ENCODE assay signal across 1 cellular context in genomic region chr6:47360388-47360787, GRCh38.
TF ChIP-seq lines count a peak whose summit lies in the region.

No MANE protein-coding gene starts in this region.

TF ChIP-seq in K562, 482 proteins besides CTCF, POLR2A, EP300 and RAD21 (continued from another document):
- no peak for TF ChIP-seq ATF6 (CRISPR knock-in tag; IDR thresholded peaks at IDR 0.05)
- no peak for TF ChIP-seq KLF13 (tag; IDR thresholded peaks at IDR 0.05; ENCODE audit: borderline replicate concordance, low read depth)
- no peak for TF ChIP-seq NCOA2 (IDR thresholded peaks at IDR 0.05; ENCODE audit: partially characterized antibody in 2 of 2)
- TF ChIP-seq SIN3A (IDR thresholded peaks at IDR 0.05; ENCODE audit: borderline replicate concordance in 2 of 2, control insufficient read depth in 1 of 2, low read depth in 2 of 2, low read length in 2 of 2): no peak
- 0 out of 2 replicates have a peak, but pooled peaks have one; percentile 7 for TF ChIP-seq NCOR1 (IDR thresholded peaks at IDR 0.05)
- no peak for TF ChIP-seq AFF1 (IDR thresholded peaks at IDR 0.05; ENCODE audit: low read depth in 1 of 2, partially characterized antibody in 2 of 2)
- TF ChIP-seq MAFF (IDR thresholded peaks at IDR 0.05; ENCODE audit: low read length): no peak
- no peak for TF ChIP-seq HEY1 (CRISPR knock-in tag; IDR thresholded peaks at IDR 0.05; ENCODE audit: borderline replicate concordance)
- no peak for TF ChIP-seq RBM15 (IDR thresholded peaks at IDR 0.05; ENCODE audit: insufficient read depth, low read length)
- no peak for TF ChIP-seq CREB1 (IDR thresholded peaks at IDR 0.05)
- TF ChIP-seq CREB1 (CRISPR knock-in tag; IDR thresholded peaks at IDR 0.05): no peak
- TF ChIP-seq MEF2D (tag; conservative IDR thresholded peaks at IDR 0.05; ENCODE audit: low read depth): no peak
- TF ChIP-seq SMAD2 (IDR thresholded peaks at IDR 0.05; ENCODE audit: low read depth, low read length): no peak
- no peak for TF ChIP-seq DDX20 (tag; IDR thresholded peaks at IDR 0.05; ENCODE audit: low read depth)
TF ChIP-seq in K562: peak in this region for 17.
